ENCODE assay signal across 16 cellular contexts in genomic region chr9:89621676-89622075, GRCh38.
"Had no signal": no experiment of that assay in that cellular context is flagged by ENCODE, and none has a peak within 500 bp of the region (broad histone marks: within the 10 kb centered on the region; RNA-seq: fewer than 3 reads in every experiment).

No MANE protein-coding gene starts in this region.

- H3K27ac ChIP-seq: colonic mucosa, lower lobe of right lung, neural progenitor cell, pancreas, right lobe of liver, SK-N-MC, tibial nerve, vagina had no signal

- H2AFZ ChIP-seq: neural progenitor cell had no signal

- DNase-seq: activated CD4-positive, alpha-beta T cell treated with anti-CD3 and anti-CD28 coated beads, Interleukin-2, amount 50 U/mL, for 4 hours; activated CD4-positive, CD25-positive, alpha-beta regulatory T cell treated with anti-CD3 and anti-CD28 coated beads, Interleukin-2, amount 50 U/mL, for 72 hours; activated naive CD4-positive, alpha-beta T cell treated with anti-CD3 and anti-CD28 coated beads, Interleukin-2, amount 10 ng/mL, durations not matched to agents 7 days and 5 days; activated T-cell treated with anti-CD3 and anti-CD28 coated beads for 4 hours; colonic mucosa; kidney glomerular epithelial cell; lower lobe of right lung; right lobe of liver; stimulated activated CD4-positive, alpha-beta T cell treated with anti-CD3 and anti-CD28 coated beads, Interleukin-1b, Interleukin-23, amount 100 ng/mL, for 48 hours had no signal

- H3K9me3 ChIP-seq: colonic mucosa, lower lobe of right lung, pancreas, right lobe of liver, tibial nerve, vagina had no signal

- ATAC-seq: activated T-helper 17 cell treated with anti-CD3 and anti-CD28 coated beads, Interleukin-2, amount 50 U/mL, for 72 hours; esophagus mucosa; lower lobe of right lung; pancreas; right lobe of liver had no signal

- H3K4me3 ChIP-seq: colonic mucosa, lower lobe of right lung, neural progenitor cell, pancreas, right lobe of liver, SK-N-MC, tibial nerve, vagina had no signal

- H3K9ac ChIP-seq: neural progenitor cell had no signal

- H3K4me2 ChIP-seq: neural progenitor cell had no signal

- H3K27me3 ChIP-seq: colonic mucosa, neural progenitor cell, pancreas, right lobe of liver, tibial nerve, vagina had no signal

- H3K4me1 ChIP-seq: colonic mucosa had no signal

- H3K36me3 ChIP-seq: colonic mucosa, lower lobe of right lung, neural progenitor cell, pancreas, right lobe of liver, tibial nerve, vagina had no signal
